In genomic region chr2:42640261-42640660, GRCh38 we compare ENCODE assay signal across 23 cellular contexts.
DNase-seq lines count a peak whose midpoint lies in the region; ATAC-seq, FAIRE-seq and TF ChIP-seq lines count a peak whose summit lies in the region.
"Had no signal": no experiment of that assay in that cellular context is flagged by ENCODE, and none has a peak within 500 bp of the region (broad histone marks: within the 10 kb centered on the region; RNA-seq: fewer than 3 reads in every experiment).

No MANE protein-coding gene starts in this region.

- H3K36me3 Mint-ChIP-seq in activated naive CD8-positive, alpha-beta T cell, result peaks cover 6% of the 10 kb centered on the region
- H3K36me3 Mint-ChIP-seq in activated naive CD8-positive, alpha-beta T cell treated with anti-CD3 and anti-CD28 coated beads, Interleukin-2, amount 50 U/mL, for 24 hours (ENCODE audit: low read depth), result peaks cover 3% of the 10 kb centered on the region
- peaks cover 28% of the 10 kb centered on the region for H3K36me3 Mint-ChIP-seq in WTC11
- peaks cover 43% of the 10 kb centered on the region for H3K36me3 Mint-ChIP-seq in endodermal cell (ENCODE audit: low read depth)

- H3K27ac Mint-ChIP-seq in activated naive CD8-positive, alpha-beta T cell, result peak overlapping the region; percentile 2
- H3K27ac Mint-ChIP-seq in activated naive CD8-positive, alpha-beta T cell treated with anti-CD3 and anti-CD28 coated beads, Interleukin-2, amount 50 U/mL, for 24 hours, result no peak overlapping the region
- H3K27ac Mint-ChIP-seq in WTC11 (peak overlapping the region; percentile 72), endodermal cell (peak overlapping the region; percentile 10)

- H3K9me3 ChIP-seq in endodermal cell (ENCODE audit: control insufficient read depth, low read length) (peaks cover 17% of the 10 kb centered on the region), small intestine (ENCODE audit: control insufficient read depth, low read depth) (no peaks in the 10 kb centered on the region), osteoblast (ENCODE audit: low read depth, low read length) (no peaks in the 10 kb centered on the region)

- no peak overlapping the region for H3K9ac ChIP-seq in endodermal cell (ENCODE audit: extremely low read depth, low read length, poor library complexity, severe bottlenecking)
- H3K9ac ChIP-seq: GM23248 had no signal

- H3K4me1 Mint-ChIP-seq in activated naive CD8-positive, alpha-beta T cell (ENCODE audit: low read depth), result peaks cover 27% of the 10 kb centered on the region
- H3K4me1 Mint-ChIP-seq in activated naive CD8-positive, alpha-beta T cell treated with anti-CD3 and anti-CD28 coated beads, Interleukin-2, amount 50 U/mL, for 24 hours, result peaks cover 20% of the 10 kb centered on the region
- H3K4me1 Mint-ChIP-seq in WTC11, result peaks cover 23% of the 10 kb centered on the region
- H3K4me1 Mint-ChIP-seq in endodermal cell, result peaks cover 11% of the 10 kb centered on the region

- no peak overlapping the region for H3K4me3 Mint-ChIP-seq in activated naive CD8-positive, alpha-beta T cell
- H3K4me3 Mint-ChIP-seq in activated naive CD8-positive, alpha-beta T cell treated with anti-CD3 and anti-CD28 coated beads, Interleukin-2, amount 50 U/mL, for 24 hours, result no peak overlapping the region
- H3K4me3 Mint-ChIP-seq in WTC11, result no peak overlapping the region
- H3K4me3 Mint-ChIP-seq in endodermal cell, result no peak overlapping the region
- H3K4me3 Mint-ChIP-seq: H9 had no signal

- ATAC-seq in activated naive CD8-positive, alpha-beta T cell treated with anti-CD3 and anti-CD28 coated beads, Interleukin-2, amount 50 U/mL, for 24 hours, result no peak
- no peak for ATAC-seq in WTC11

- peak; percentile 26 for FAIRE-seq in small intestine (lab: Jason Lieb, UNC)
- FAIRE-seq: HepG2 had no signal

- H3K4me1 ChIP-seq in endodermal cell (ENCODE audit: control insufficient read depth, insufficient read depth, low read length) (no peaks in the 10 kb centered on the region), small intestine (ENCODE audit: control insufficient read depth in 2 of 2, insufficient read depth in 1 of 2, low read depth in 1 of 2, low read length in 1 of 2) (no peaks in the 10 kb centered on the region), osteoblast (ENCODE audit: insufficient read depth, low read length) (no peaks in the 10 kb centered on the region)

- DNase-seq in activated naive CD8-positive, alpha-beta T cell treated with anti-CD3 and anti-CD28 coated beads, Interleukin-2, amount 50 U/mL, for 24 hours, result no peak
- DNase-seq in WTC11 (ENCODE audit: low spot score), result no peak
- DNase-seq in endodermal cell, result no peak
- DNase-seq in small intestine, result no peak
- no peak for DNase-seq in pons (ENCODE audit: low spot score)
- DNase-seq in osteoblast (ENCODE audit: insufficient read length, low spot score, missing footprints), result no peak
- DNase-seq in foreskin fibroblast, result no peak
- DNase-seq: 8988T; DMS153; DND-41; GM23248; H9; NCI-H1105 treated with DMSO at 0.1 percent for 48 hours; NCI-H146; NCI-H2029; NCI-H446; NCI-H524 treated with DMSO at 0.1 percent for 48 hours; NCI-H82; NK-92 treated with Interleukin-12 subunit alpha and Interleukin-12 subunit beta, amount 100 ng/mL, for 24 hours; RPMI8226; SHP77 had no signal

- H3K9me3 Mint-ChIP-seq in activated naive CD8-positive, alpha-beta T cell (ENCODE audit: low read depth), result no peaks in the 10 kb centered on the region
- H3K9me3 Mint-ChIP-seq in activated naive CD8-positive, alpha-beta T cell treated with anti-CD3 and anti-CD28 coated beads, Interleukin-2, amount 50 U/mL, for 24 hours, result no peaks in the 10 kb centered on the region
- no peaks in the 10 kb centered on the region for H3K9me3 Mint-ChIP-seq in WTC11
- H3K9me3 Mint-ChIP-seq in endodermal cell, result peaks cover 3% of the 10 kb centered on the region

- POLR2A ChIA-PET in WTC11 (lab: Charles Lee), result no interaction called here

- TF ChIP-seq CTCF in WTC11 (IDR thresholded peaks at IDR 0.05), result no peak
- no peak for TF ChIP-seq CTCF in endodermal cell (conservative IDR thresholded peaks at IDR 0.05)
- no peak for TF ChIP-seq CTCF in osteoblast (IDR thresholded peaks at IDR 0.05; ENCODE audit: extremely low read depth, low read depth, low read length)
- TF ChIP-seq CTCF in foreskin fibroblast (IDR thresholded peaks at IDR 0.05; ENCODE audit: low read depth, low read length), result no peak

- H2AFZ ChIP-seq in osteoblast (ENCODE audit: low read length), result no peak overlapping the region
- H2AFZ ChIP-seq: GM23248 had no signal

- no peaks in the 10 kb centered on the region for H4K20me1 ChIP-seq in osteoblast (ENCODE audit: insufficient read depth, low read length)

- H3K27ac ChIP-seq in endodermal cell (ENCODE audit: low read depth, low read length) (no peak overlapping the region), small intestine (ENCODE audit: low read depth in 1 of 2, low read length in 1 of 2) (no peak overlapping the region), osteoblast (ENCODE audit: low read depth, low read length) (no peak overlapping the region)
- H3K27ac ChIP-seq: GM23248 had no signal

- H3K36me3 ChIP-seq in endodermal cell (ENCODE audit: control insufficient read depth, insufficient read depth, low read length), result peaks cover 57% of the 10 kb centered on the region
- H3K36me3 ChIP-seq in small intestine (ENCODE audit: control insufficient read depth in 2 of 2, insufficient read depth in 2 of 2, low read length in 2 of 2), result peaks cover 0 to 2% of the 10 kb centered on the region in 2 donors
- peaks cover 2% of the 10 kb centered on the region for H3K36me3 ChIP-seq in osteoblast (ENCODE audit: insufficient read depth, low read length)

- no peaks in the 10 kb centered on the region for H3K27me3 Mint-ChIP-seq in activated naive CD8-positive, alpha-beta T cell
- H3K27me3 Mint-ChIP-seq in activated naive CD8-positive, alpha-beta T cell treated with anti-CD3 and anti-CD28 coated beads, Interleukin-2, amount 50 U/mL, for 24 hours, result no peaks in the 10 kb centered on the region
- no peaks in the 10 kb centered on the region for H3K27me3 Mint-ChIP-seq in WTC11 (ENCODE audit: low read depth)
- no peaks in the 10 kb centered on the region for H3K27me3 Mint-ChIP-seq in endodermal cell (ENCODE audit: insufficient read depth)

- CTCF ChIA-PET in WTC11 (lab: Charles Lee), result no interaction called here

- 94% methylated on average over 1 of the region's 1 CpG; no CpG with 5 or more reads in 1 of the 2 experiments for WGBS in endodermal cell (ENCODE audit: insufficient coverage in 1 of 2, insufficient read length in 1 of 2), 2 experiments
- 94 to 96% (median 95%) methylated on average over 1 of the region's 1 CpG for WGBS in small intestine, 3 donors

- H3K27me3 ChIP-seq in endodermal cell (ENCODE audit: control insufficient read depth, insufficient read depth, low read length, poor library complexity, severe bottlenecking) (no peaks in the 10 kb centered on the region), small intestine (ENCODE audit: control insufficient read depth in 2 of 2, insufficient read depth in 2 of 2, low read length in 2 of 2) (no peaks in the 10 kb centered on the region), osteoblast (ENCODE audit: insufficient read depth, low read length) (no peaks in the 10 kb centered on the region)

- H3K4me2 ChIP-seq in osteoblast (ENCODE audit: insufficient read depth, low read length), result no peak overlapping the region

- H3K4me3 ChIP-seq in endodermal cell (ENCODE audit: low read length), result no peak overlapping the region
- H3K4me3 ChIP-seq in small intestine (ENCODE audit: low read depth in 1 of 2, low read length in 2 of 2), result no peak overlapping the region
- no peak overlapping the region for H3K4me3 ChIP-seq in osteoblast (ENCODE audit: insufficient read depth, low read length)
- no peak overlapping the region for H3K4me3 ChIP-seq in foreskin fibroblast (ENCODE audit: low read depth in 1 of 2, low read length in 2 of 2)
- H3K4me3 ChIP-seq: GM23248 had no signal

- H3K79me2 ChIP-seq in osteoblast (ENCODE audit: insufficient read depth, low read length), result peaks cover 2% of the 10 kb centered on the region

TF ChIP-seq in WTC11, 78 proteins besides CTCF, POLR2A, EP300 and RAD21 (continues in another document):
- TF ChIP-seq SMAD3 (CRISPR knock-in tag; IDR thresholded peaks at IDR 0.05; ENCODE audit: borderline replicate concordance) (no peak), MLX (CRISPR knock-in tag; IDR thresholded peaks at IDR 0.05) (no peak)
- TF ChIP-seq, protein P1, sequence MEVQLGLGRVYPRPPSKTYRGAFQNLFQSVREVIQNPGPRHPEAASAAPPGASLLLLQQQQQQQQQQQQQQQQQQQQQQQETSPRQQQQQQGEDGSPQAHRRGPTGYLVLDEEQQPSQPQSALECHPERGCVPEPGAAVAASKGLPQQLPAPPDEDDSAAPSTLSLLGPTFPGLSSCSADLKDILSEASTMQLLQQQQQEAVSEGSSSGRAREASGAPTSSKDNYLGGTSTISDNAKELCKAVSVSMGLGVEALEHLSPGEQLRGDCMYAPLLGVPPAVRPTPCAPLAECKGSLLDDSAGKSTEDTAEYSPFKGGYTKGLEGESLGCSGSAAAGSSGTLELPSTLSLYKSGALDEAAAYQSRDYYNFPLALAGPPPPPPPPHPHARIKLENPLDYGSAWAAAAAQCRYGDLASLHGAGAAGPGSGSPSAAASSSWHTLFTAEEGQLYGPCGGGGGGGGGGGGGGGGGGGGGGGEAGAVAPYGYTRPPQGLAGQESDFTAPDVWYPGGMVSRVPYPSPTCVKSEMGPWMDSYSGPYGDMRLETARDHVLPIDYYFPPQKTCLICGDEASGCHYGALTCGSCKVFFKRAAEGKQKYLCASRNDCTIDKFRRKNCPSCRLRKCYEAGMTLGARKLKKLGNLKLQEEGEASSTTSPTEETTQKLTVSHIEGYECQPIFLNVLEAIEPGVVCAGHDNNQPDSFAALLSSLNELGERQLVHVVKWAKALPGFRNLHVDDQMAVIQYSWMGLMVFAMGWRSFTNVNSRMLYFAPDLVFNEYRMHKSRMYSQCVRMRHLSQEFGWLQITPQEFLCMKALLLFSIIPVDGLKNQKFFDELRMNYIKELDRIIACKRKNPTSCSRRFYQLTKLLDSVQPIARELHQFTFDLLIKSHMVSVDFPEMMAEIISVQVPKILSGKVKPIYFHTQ (CRISPR knock-in tag; IDR thresholded peaks at IDR 0.05), result no peak
